Comparison of ENCODE assay signal across 12 cellular contexts in the genomic region with DNA sequence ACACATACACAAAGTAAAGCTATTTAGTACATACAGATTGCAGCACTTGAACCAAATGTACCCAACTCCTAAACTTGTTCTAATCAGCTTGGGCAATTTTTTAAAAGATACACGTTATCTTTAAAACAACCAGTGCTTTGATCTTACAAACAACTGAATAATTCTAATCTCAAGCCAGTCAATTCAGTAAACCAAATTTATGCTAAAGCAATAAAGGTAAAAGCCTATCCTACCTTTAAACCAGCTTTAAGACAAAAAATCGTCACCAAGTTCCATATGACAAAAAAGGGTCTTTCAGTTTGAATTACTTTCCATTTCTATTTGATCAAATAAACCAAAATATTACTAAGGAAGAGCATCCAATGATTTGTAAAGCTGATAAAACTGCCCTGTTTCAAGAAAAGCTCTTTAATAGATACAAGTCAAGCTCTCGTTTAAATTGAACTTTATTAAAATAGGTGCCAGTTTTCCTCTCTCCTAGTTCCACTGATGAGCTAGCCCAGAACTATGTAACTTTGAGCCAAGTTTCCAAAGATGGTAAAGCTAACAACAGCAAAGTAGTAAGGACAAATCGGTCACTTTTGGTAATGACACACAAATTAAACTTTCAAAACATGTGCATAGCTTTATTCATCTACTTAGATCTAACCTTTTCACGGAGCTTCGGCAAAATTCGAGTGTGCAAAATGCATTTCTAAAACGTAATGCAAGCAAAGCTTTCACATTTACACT. TPM values are rescaled to one million over a fixed set of nuclear protein-coding genes. Genes with fewer than 3 reads are reported as not detected.
DNase-seq lines count a peak whose midpoint lies in the region; ATAC-seq and TF ChIP-seq lines count a peak whose summit lies in the region.
"Had no signal": no experiment of that assay in that cellular context is flagged by ENCODE, and none has a peak within 500 bp of the region (broad histone marks: within the 10 kb centered on the region; RNA-seq: fewer than 3 reads in every experiment).

No MANE protein-coding gene starts in this region.

- H3K27ac ChIP-seq in caudate nucleus (ENCODE audit: low read depth, low read length) = no peak overlapping the region

- TF ChIP-seq CTCF in WI38 (IDR thresholded peaks at IDR 0.05; ENCODE audit: low read depth, low read length) = no peak

- DNase-seq in EL (peak; percentile 75), fibroblast of peridontal ligament (ENCODE audit: extremely low read depth) (peak; percentile 56), sciatic nerve (ENCODE audit: low spot score) (no peak), LoVo (ENCODE audit: low spot score) (no peak), caudate nucleus (lab: John Stamatoyannopoulos, UW) (no peak), hypothalamus (lab: John Stamatoyannopoulos, UW) (no peak)
- DNase-seq: NCI-H2107, OCI-M1 had no signal

- intact Hi-C loops in sciatic nerve (cut with DNase I) = no loop called here

- ATAC-seq in sciatic nerve (peak; percentile 36), HG02610 (IDR thresholded peaks at IDR 0.05; ENCODE audit: unreplicated experiment) (no peak)

- H3K4me3 ChIP-seq in WI38 (ENCODE audit: low read depth, low read length) = peak overlapping the region; percentile 15
- H3K4me3 ChIP-seq: lung, skin epidermis had no signal

RNA-seq across cellular contexts. Expression of gene CRYBA1, which starts 10.2 kb away (rescaled TPM):
- not detected for total RNA-seq in sciatic nerve
- total RNA-seq: lung had no signal

RNA-seq across cellular contexts. Expression of gene NUFIP2, which starts 37.0 kb away (rescaled TPM):
- 53.9 TPM for total RNA-seq in sciatic nerve

Comparison
In these comparisons a context has a peak if more than half of its experiments do, and no peak if none do; other contexts are left out.
1. DNase-seq: peak in EL (single experiment) and fibroblast of peridontal ligament (single experiment); none in sciatic nerve (single experiment), LoVo (single experiment), caudate nucleus (0 of 61) and hypothalamus (0 of 51).